In genomic region chr2:236168110-236169067, GRCh38 we compare ENCODE assay signal across 9 cellular contexts. TPM values are rescaled to one million over a fixed set of nuclear protein-coding genes. Genes with fewer than 3 reads are reported as not detected.
A peak's percentile ranks its signal among the peaks of the same experiment; 100 is the strongest.
DNase-seq lines count a peak whose midpoint lies in the region; ATAC-seq and TF ChIP-seq lines count a peak whose summit lies in the region.
"Had no signal": no experiment of that assay in that cellular context is flagged by ENCODE, and none has a peak within 500 bp of the region (broad histone marks: within the 10 kb centered on the region; RNA-seq: fewer than 3 reads in every experiment).

GBX2 (minus strand) TSS chr2:236168386; CDS start chr2:236167971, 415 bp downstream.

- H3K79me2 ChIP-seq in HCT116 (ENCODE audit: insufficient read depth, low read length) = peaks cover 43% of the 10 kb centered on the region

- peaks cover 70% of the 10 kb centered on the region for H3K27me3 Mint-ChIP-seq in progenitor cell of endocrine pancreas

- H3K4me1 ChIP-seq in HCT116 (ENCODE audit: control insufficient read depth in 1 of 2, insufficient read depth in 2 of 2, low read length in 2 of 2) = peaks cover 0 to 26% of the 10 kb centered on the region in 2 experiments; a peak in 1 of 4 replicates
- peaks cover 12% of the 10 kb centered on the region for H3K4me1 ChIP-seq in SJCRH30

- TF ChIP-seq RAD21 in HCT116 (IDR thresholded peaks at IDR 0.05; ENCODE audit: low read depth) = no peak

- no peak within 1 kb of the TSS for H2AFZ ChIP-seq in HCT116 (ENCODE audit: low read depth, low read length, poor library complexity, severe bottlenecking)

- H3K4me1 Mint-ChIP-seq in progenitor cell of endocrine pancreas (ENCODE audit: low read depth) = peaks cover 7% of the 10 kb centered on the region

- H3K9me3 ChIP-seq in HCT116 (ENCODE audit: control insufficient read depth in 1 of 2, insufficient read depth in 1 of 2, low read depth in 1 of 2, low read length in 2 of 2) = no peaks in the 10 kb centered on the region
- H3K9me3 ChIP-seq in SJCRH30 (replicated peaks) = no peaks in the 10 kb centered on the region
- H3K9me3 ChIP-seq: adrenal gland had no signal

- RAD21 ChIA-PET in HCT116 (lab: Charles Lee; ENCODE audit: low non-redundant PET in 1 of 2, low total read pairs in 2 of 2, uncharacterized antibody in 2 of 2, unreplicated experiment in 2 of 2) = no interaction called here

- no peak for DNase-seq in AG04449 (ENCODE audit: low read depth, low spot score)
- peak; percentile 80 for DNase-seq in HCT116 (ENCODE audit: low read depth, low spot score)
- DNase-seq in SJCRH30 = peak; percentile 89 to 95
- no peak for DNase-seq in fibroblast of the aortic adventitia (ENCODE audit: low read depth)
- DNase-seq in progenitor cell of endocrine pancreas (ENCODE audit: low spot score, unreplicated experiment) = no peak
- DNase-seq in NOMO-1 (lab: John Stamatoyannopoulos, UW; ENCODE audit: unreplicated experiment in 2 of 2) = no peak

- POLR2A ChIA-PET in AG04449 (lab: Yijun Ruan, JAX) (no interaction called here), HCT116 (lab: Charles Lee) (interaction anchor here (0.6 kb wide), 1 partner anchor 222 kb away, joined by 3 read pairs; no protein-coding TSS in a partner anchor)

- CTCF ChIA-PET in AG04449 (lab: Yijun Ruan, JAX) = interaction anchor here (4.9 to 6.3 kb wide), 2 partner anchors 10 to 389 kb away, joined by 22 to 57 read pairs; no protein-coding TSS in a partner anchor
- CTCF ChIA-PET in HCT116 (lab: Charles Lee) = interaction anchor here (1.3 to 1.9 kb wide), 3 partner anchors 9 to 25 kb away, joined by 7 to 16 read pairs (median 10); no protein-coding TSS in a partner anchor

- TF ChIP-seq POLR2A in HCT116 (IDR thresholded peaks at IDR 0.05; ENCODE audit: borderline replicate concordance, extremely low read depth, insufficient read depth, insufficient read length) = peak; percentile 56

- TF ChIP-seq CTCF in AG04449 (IDR thresholded peaks at IDR 0.05; ENCODE audit: insufficient read depth, low read length, missing control alignments) (no peak), HCT116 (IDR thresholded peaks at IDR 0.05 in 2 of 3, conservative IDR thresholded peaks at IDR 0.05 in 1 of 3; ENCODE audit: borderline replicate concordance in 1 of 3, insufficient read depth in 1 of 3, low read depth in 2 of 3, low read length in 2 of 3) (no peak), fibroblast of the aortic adventitia (IDR thresholded peaks at IDR 0.05; ENCODE audit: insufficient read depth, low read length) (no peak), progenitor cell of endocrine pancreas (IDR thresholded peaks at IDR 0.05; ENCODE audit: unreplicated experiment) (no peak)

- intact Hi-C loops in HCT116 (cut with micrococcal nuclease) = no loop called here

- no TSS peak for BruUV-seq in HCT116 (replicated peaks; lab: Mats Ljungman, UMichigan)

- H3K27me3 ChIP-seq in HCT116 (ENCODE audit: insufficient read depth, low read length) (no peaks in the 10 kb centered on the region), SJCRH30 (no peaks in the 10 kb centered on the region)

- H3K27ac ChIP-seq in HCT116 (ENCODE audit: low read depth, low read length) (peak within 1 kb of the TSS; percentile 87), SJCRH30 (peak within 1 kb of the TSS; percentile 58)
- H3K27ac ChIP-seq: adrenal gland had no signal

- peaks cover 0 to 21% of the 10 kb centered on the region in 2 experiments; a peak in 1 of 4 replicates for H3K36me3 ChIP-seq in HCT116 (ENCODE audit: control insufficient read depth in 1 of 2, insufficient read depth in 2 of 2, low read length in 2 of 2)
- H3K36me3 ChIP-seq in SJCRH30 = peaks cover 15% of the 10 kb centered on the region
- H3K36me3 ChIP-seq: adrenal gland had no signal

- no peak within 1 kb of the TSS for H3K27ac Mint-ChIP-seq in progenitor cell of endocrine pancreas

- H3K9me2 ChIP-seq in HCT116 (ENCODE audit: insufficient read depth) = no peaks in the 10 kb centered on the region

- H3K4me2 ChIP-seq in HCT116 (ENCODE audit: low read length) = peak within 1 kb of the TSS; percentile 95

- H3K36me3 Mint-ChIP-seq in progenitor cell of endocrine pancreas (ENCODE audit: insufficient read depth) = no peaks in the 10 kb centered on the region

- no peaks in the 10 kb centered on the region; the same call in 1 of the 2 replicates for H4K20me1 ChIP-seq in HCT116 (ENCODE audit: insufficient read depth)

- H3K4me3 ChIP-seq in AG04449 (ENCODE audit: low read depth, low read length) (peak within 1 kb of the TSS; percentile 49), HCT116 (replicated peaks in 1 of 2; ENCODE audit: low read depth in 1 of 2, low read length in 2 of 2) (peak within 1 kb of the TSS; percentile 61 to 93), SJCRH30 (peak within 1 kb of the TSS; percentile 84), fibroblast of the aortic adventitia (ENCODE audit: low read depth, low read length) (peak within 1 kb of the TSS; percentile 37)

- ATAC-seq in HCT116 (peak; percentile 78), HG03135 (IDR thresholded peaks at IDR 0.05; ENCODE audit: unreplicated experiment) (no peak), GM18907 (IDR thresholded peaks at IDR 0.05; ENCODE audit: unreplicated experiment) (no peak)

- peak within 1 kb of the TSS; percentile 24 for H3K4me3 Mint-ChIP-seq in progenitor cell of endocrine pancreas (ENCODE audit: low read depth)

- no peaks in the 10 kb centered on the region for H3K9me3 Mint-ChIP-seq in progenitor cell of endocrine pancreas (ENCODE audit: low read depth)

- H3K9ac ChIP-seq in HCT116 (ENCODE audit: low read length) = peak within 1 kb of the TSS; percentile 95

TF ChIP-seq in HCT116, 20 proteins besides CTCF, POLR2A, EP300 and RAD21:
- TF ChIP-seq SIN3A (IDR thresholded peaks at IDR 0.05; ENCODE audit: low read depth) (peak; percentile 70), SP1 (IDR thresholded peaks at IDR 0.05; ENCODE audit: low read depth) (peak; percentile 46; the same call in 1 of the 2 replicates), POLR2AphosphoS5 (IDR thresholded peaks at IDR 0.05; ENCODE audit: low read depth, low read length) (peak; percentile 74), CBX3 (IDR thresholded peaks at IDR 0.05; ENCODE audit: low read depth) (no peak), EZH2phosphoT487 (IDR thresholded peaks at IDR 0.05; ENCODE audit: borderline replicate concordance) (no peak), CEBPB (IDR thresholded peaks at IDR 0.05; ENCODE audit: low read depth) (no peak), ATF3 (IDR thresholded peaks at IDR 0.05) (no peak), EGR1 (IDR thresholded peaks at IDR 0.05; ENCODE audit: low read depth) (peak; percentile 60; the same call in 1 of the 2 replicates), ZFX (IDR thresholded peaks at IDR 0.05) (peak; percentile 54; the same call in 1 of the 2 replicates), MAX (IDR thresholded peaks at IDR 0.05) (peak; percentile 89; the same call in 1 of the 2 replicates), ELF1 (IDR thresholded peaks at IDR 0.05; ENCODE audit: borderline replicate concordance, low read depth) (no peak), YY1 (IDR thresholded peaks at IDR 0.05; ENCODE audit: extremely low read depth, insufficient replicate concordance, low read depth, low read length) (no peak), JUND (IDR thresholded peaks at IDR 0.05) (no peak), REST (IDR thresholded peaks at IDR 0.05; ENCODE audit: low read depth) (no peak)

RNA-seq across cellular contexts. Expression of gene GBX2, which starts in this region (rescaled TPM):
- total RNA-seq in HCT116 (2021; ENCODE audit: unreplicated experiment) = 5.9 TPM
- polyA plus RNA-seq in HCT116 (2012) = 1.4 and 2.1 TPM in 2 replicates
- 17.9 and 18.4 TPM in 2 replicates for total RNA-seq in SJCRH30 (2014; rRNA removed; shearing (Covaris generic))
- 0.25 TPM in 1 of 2 replicates, not detected in the other for total RNA-seq in fibroblast of the aortic adventitia (ENCODE audit: low replicate concordance)
- 0.24 TPM in 1 of 2 replicates, not detected in the other for total RNA-seq in progenitor cell of endocrine pancreas
- total RNA-seq: adrenal gland had no signal
- polyA plus RNA-seq: adrenal gland had no signal

Comparison
In these comparisons a context has a peak if more than half of its experiments do, and no peak if none do; other contexts are left out.
1. DNase-seq: peak in HCT116 (single experiment) and SJCRH30 (2 of 2); none in AG04449 (single experiment), fibroblast of the aortic adventitia (single experiment), progenitor cell of endocrine pancreas (single experiment) and NOMO-1 (0 of 2).
2. Peak in every context shown above with its lines, with median percentiles within 50 percentile points of each other: H3K4me3 ChIP-seq.